Comparison of ENCODE assay signal across 3 cellular contexts in the genomic region with DNA sequence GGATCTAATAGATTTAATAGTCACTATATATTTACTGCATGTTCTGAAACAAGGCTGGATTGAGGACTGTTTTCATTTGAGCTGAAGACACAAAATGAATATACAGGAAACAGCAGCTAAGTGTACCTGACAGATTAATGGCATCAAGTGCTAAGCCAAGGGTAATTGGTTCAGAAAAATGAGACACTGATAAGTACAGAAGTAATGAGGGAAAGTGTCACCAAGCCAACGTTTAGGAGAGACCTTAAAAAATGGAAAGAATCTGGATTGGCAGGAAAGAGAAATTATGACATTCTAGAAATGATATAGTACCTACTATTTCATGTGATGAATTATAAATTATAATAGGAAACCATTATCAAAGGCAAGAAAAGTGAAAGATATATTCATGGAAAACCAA.
TF ChIP-seq lines count a peak whose summit lies in the region.

No MANE protein-coding gene starts in this region.

TF ChIP-seq in SK-N-SH treated with all-trans-retinoic acid at 6 μM for 48 hours, 23 proteins besides CTCF, POLR2A, EP300 and RAD21:
- no peak for TF ChIP-seq PPARA (CRISPR knock-in tag; IDR thresholded peaks at IDR 0.05; ENCODE audit: borderline replicate concordance)
- peak; percentile 63 for TF ChIP-seq ISL1 (CRISPR knock-in tag; IDR thresholded peaks at IDR 0.05)

TF ChIP-seq in SK-N-SH, 30 proteins besides CTCF, POLR2A, EP300 and RAD21:
- TF ChIP-seq GABPA (IDR thresholded peaks at IDR 0.05; ENCODE audit: low read depth) (no peak), SMC3 (IDR thresholded peaks at IDR 0.05; ENCODE audit: low read depth, low read length) (no peak), EZH2phosphoT487 (IDR thresholded peaks at IDR 0.05; ENCODE audit: borderline replicate concordance, low read depth) (no peak), SIN3A (IDR thresholded peaks at IDR 0.05; ENCODE audit: borderline replicate concordance, low read depth, low read length) (no peak), FOXJ3 (CRISPR knock-in tag; IDR thresholded peaks at IDR 0.05) (no peak), RFX5 (IDR thresholded peaks at IDR 0.05; ENCODE audit: low read length) (no peak), YY1 (IDR thresholded peaks at IDR 0.05; ENCODE audit: low read depth) (no peak), RXRA (IDR thresholded peaks at IDR 0.05; ENCODE audit: borderline replicate concordance, low read depth) (no peak)
- TF ChIP-seq, protein P1, sequence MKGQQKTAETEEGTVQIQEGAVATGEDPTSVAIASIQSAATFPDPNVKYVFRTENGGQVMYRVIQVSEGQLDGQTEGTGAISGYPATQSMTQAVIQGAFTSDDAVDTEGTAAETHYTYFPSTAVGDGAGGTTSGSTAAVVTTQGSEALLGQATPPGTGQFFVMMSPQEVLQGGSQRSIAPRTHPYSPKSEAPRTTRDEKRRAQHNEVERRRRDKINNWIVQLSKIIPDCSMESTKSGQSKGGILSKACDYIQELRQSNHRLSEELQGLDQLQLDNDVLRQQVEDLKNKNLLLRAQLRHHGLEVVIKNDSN (IDR thresholded peaks at IDR 0.05; ENCODE audit: borderline replicate concordance, low read depth) = no peak
- TF ChIP-seq, protein P2, sequence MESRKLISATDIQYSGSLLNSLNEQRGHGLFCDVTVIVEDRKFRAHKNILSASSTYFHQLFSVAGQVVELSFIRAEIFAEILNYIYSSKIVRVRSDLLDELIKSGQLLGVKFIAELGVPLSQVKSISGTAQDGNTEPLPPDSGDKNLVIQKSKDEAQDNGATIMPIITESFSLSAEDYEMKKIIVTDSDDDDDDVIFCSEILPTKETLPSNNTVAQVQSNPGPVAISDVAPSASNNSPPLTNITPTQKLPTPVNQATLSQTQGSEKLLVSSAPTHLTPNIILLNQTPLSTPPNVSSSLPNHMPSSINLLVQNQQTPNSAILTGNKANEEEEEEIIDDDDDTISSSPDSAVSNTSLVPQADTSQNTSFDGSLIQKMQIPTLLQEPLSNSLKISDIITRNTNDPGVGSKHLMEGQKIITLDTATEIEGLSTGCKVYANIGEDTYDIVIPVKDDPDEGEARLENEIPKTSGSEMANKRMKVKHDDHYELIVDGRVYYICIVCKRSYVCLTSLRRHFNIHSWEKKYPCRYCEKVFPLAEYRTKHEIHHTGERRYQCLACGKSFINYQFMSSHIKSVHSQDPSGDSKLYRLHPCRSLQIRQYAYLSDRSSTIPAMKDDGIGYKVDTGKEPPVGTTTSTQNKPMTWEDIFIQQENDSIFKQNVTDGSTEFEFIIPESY (IDR thresholded peaks at IDR 0.05; ENCODE audit: borderline replicate concordance, low read depth) = no peak
- TF ChIP-seq, protein P3, sequence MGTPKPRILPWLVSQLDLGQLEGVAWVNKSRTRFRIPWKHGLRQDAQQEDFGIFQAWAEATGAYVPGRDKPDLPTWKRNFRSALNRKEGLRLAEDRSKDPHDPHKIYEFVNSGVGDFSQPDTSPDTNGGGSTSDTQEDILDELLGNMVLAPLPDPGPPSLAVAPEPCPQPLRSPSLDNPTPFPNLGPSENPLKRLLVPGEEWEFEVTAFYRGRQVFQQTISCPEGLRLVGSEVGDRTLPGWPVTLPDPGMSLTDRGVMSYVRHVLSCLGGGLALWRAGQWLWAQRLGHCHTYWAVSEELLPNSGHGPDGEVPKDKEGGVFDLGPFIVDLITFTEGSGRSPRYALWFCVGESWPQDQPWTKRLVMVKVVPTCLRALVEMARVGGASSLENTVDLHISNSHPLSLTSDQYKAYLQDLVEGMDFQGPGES (IDR thresholded peaks at IDR 0.05; ENCODE audit: low read depth, low read length) = no peak
- TF ChIP-seq, protein P4, sequence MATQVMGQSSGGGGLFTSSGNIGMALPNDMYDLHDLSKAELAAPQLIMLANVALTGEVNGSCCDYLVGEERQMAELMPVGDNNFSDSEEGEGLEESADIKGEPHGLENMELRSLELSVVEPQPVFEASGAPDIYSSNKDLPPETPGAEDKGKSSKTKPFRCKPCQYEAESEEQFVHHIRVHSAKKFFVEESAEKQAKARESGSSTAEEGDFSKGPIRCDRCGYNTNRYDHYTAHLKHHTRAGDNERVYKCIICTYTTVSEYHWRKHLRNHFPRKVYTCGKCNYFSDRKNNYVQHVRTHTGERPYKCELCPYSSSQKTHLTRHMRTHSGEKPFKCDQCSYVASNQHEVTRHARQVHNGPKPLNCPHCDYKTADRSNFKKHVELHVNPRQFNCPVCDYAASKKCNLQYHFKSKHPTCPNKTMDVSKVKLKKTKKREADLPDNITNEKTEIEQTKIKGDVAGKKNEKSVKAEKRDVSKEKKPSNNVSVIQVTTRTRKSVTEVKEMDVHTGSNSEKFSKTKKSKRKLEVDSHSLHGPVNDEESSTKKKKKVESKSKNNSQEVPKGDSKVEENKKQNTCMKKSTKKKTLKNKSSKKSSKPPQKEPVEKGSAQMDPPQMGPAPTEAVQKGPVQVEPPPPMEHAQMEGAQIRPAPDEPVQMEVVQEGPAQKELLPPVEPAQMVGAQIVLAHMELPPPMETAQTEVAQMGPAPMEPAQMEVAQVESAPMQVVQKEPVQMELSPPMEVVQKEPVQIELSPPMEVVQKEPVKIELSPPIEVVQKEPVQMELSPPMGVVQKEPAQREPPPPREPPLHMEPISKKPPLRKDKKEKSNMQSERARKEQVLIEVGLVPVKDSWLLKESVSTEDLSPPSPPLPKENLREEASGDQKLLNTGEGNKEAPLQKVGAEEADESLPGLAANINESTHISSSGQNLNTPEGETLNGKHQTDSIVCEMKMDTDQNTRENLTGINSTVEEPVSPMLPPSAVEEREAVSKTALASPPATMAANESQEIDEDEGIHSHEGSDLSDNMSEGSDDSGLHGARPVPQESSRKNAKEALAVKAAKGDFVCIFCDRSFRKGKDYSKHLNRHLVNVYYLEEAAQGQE (IDR thresholded peaks at IDR 0.05; ENCODE audit: low read depth, low read length) = no peak
- TF ChIP-seq, protein P5, sequence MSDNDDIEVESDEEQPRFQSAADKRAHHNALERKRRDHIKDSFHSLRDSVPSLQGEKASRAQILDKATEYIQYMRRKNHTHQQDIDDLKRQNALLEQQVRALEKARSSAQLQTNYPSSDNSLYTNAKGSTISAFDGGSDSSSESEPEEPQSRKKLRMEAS (IDR thresholded peaks at IDR 0.05; ENCODE audit: low read depth) = no peak
TF ChIP-seq in SK-N-SH: peak in this region for 0.

TF ChIP-seq in K562, 482 proteins besides CTCF, POLR2A, EP300 and RAD21:
- TF ChIP-seq SREBF1 (IDR thresholded peaks at IDR 0.05; ENCODE audit: borderline replicate concordance, low read depth, low read length) = no peak
- TF ChIP-seq, protein P6, sequence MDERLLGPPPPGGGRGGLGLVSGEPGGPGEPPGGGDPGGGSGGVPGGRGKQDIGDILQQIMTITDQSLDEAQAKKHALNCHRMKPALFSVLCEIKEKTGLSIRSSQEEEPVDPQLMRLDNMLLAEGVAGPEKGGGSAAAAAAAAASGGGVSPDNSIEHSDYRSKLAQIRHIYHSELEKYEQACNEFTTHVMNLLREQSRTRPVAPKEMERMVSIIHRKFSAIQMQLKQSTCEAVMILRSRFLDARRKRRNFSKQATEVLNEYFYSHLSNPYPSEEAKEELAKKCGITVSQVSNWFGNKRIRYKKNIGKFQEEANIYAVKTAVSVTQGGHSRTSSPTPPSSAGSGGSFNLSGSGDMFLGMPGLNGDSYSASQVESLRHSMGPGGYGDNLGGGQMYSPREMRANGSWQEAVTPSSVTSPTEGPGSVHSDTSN (CRISPR knock-in tag; IDR thresholded peaks at IDR 0.05; ENCODE audit: low read depth) = no peak
- TF ChIP-seq, protein P6 (tag; conservative IDR thresholded peaks at IDR 0.05; ENCODE audit: low read depth) = 0 out of 2 replicates have a peak, but pooled peaks have one; percentile 10
TF ChIP-seq in K562: peak in this region for 1.
